ENCODE assay signal across 26 cellular contexts in genomic region chr12:120790114-120790513, GRCh38.
DNase-seq lines count a peak whose midpoint lies in the region; ATAC-seq, FAIRE-seq and TF ChIP-seq lines count a peak whose summit lies in the region.
"Had no signal": no experiment of that assay in that cellular context is flagged by ENCODE, and none has a peak within 500 bp of the region (broad histone marks: within the 10 kb centered on the region; RNA-seq: fewer than 3 reads in every experiment).

No MANE protein-coding gene starts in this region.

- no peaks in the 10 kb centered on the region for H3K9me3 ChIP-seq in endothelial cell of umbilical vein (replicated peaks; ENCODE audit: control insufficient read depth, insufficient read depth, low read length)
- H3K9me3 ChIP-seq in ascending aorta = no peaks in the 10 kb centered on the region
- H3K9me3 ChIP-seq: Caco-2 had no signal

- no peaks in the 10 kb centered on the region for H3K27me3 Mint-ChIP-seq in activated naive CD8-positive, alpha-beta T cell
- no peaks in the 10 kb centered on the region for H3K27me3 Mint-ChIP-seq in activated naive CD8-positive, alpha-beta T cell treated with anti-CD3 and anti-CD28 coated beads, Interleukin-2, amount 50 U/mL, for 24 hours
- H3K27me3 Mint-ChIP-seq in effector memory CD8-positive, alpha-beta T cell = no peaks in the 10 kb centered on the region
- H3K27me3 Mint-ChIP-seq: B cell; CD4-positive, CD25-positive, alpha-beta regulatory T cell had no signal

- H3K9me3 Mint-ChIP-seq in activated naive CD8-positive, alpha-beta T cell (ENCODE audit: low read depth) = no peaks in the 10 kb centered on the region
- H3K9me3 Mint-ChIP-seq in activated naive CD8-positive, alpha-beta T cell treated with anti-CD3 and anti-CD28 coated beads, Interleukin-2, amount 50 U/mL, for 24 hours = peaks cover 6% of the 10 kb centered on the region
- peaks cover 0 to 1% of the 10 kb centered on the region in 2 donors for H3K9me3 Mint-ChIP-seq in effector memory CD8-positive, alpha-beta T cell

- POLR2A ChIA-PET in endothelial cell of umbilical vein (lab: Charles Lee) = no interaction called here

- H3K4me1 ChIP-seq in endothelial cell of umbilical vein (ENCODE audit: control insufficient read depth, extremely low read depth, insufficient read depth, low read length) (peaks cover 7% of the 10 kb centered on the region), ascending aorta (no peaks in the 10 kb centered on the region)

- no peak for TF ChIP-seq POLR2A in endothelial cell of umbilical vein (IDR thresholded peaks at IDR 0.05; ENCODE audit: low read depth, low read length)

- H3K79me2 ChIP-seq in endothelial cell of umbilical vein (ENCODE audit: control insufficient read depth, insufficient read depth, low read length) = no peaks in the 10 kb centered on the region

- H3K36me3 Mint-ChIP-seq in activated naive CD8-positive, alpha-beta T cell = peaks cover 5% of the 10 kb centered on the region
- H3K36me3 Mint-ChIP-seq in activated naive CD8-positive, alpha-beta T cell treated with anti-CD3 and anti-CD28 coated beads, Interleukin-2, amount 50 U/mL, for 24 hours (ENCODE audit: low read depth) = peaks cover 12% of the 10 kb centered on the region
- peaks cover 12% of the 10 kb centered on the region for H3K36me3 Mint-ChIP-seq in effector memory CD8-positive, alpha-beta T cell (ENCODE audit: insufficient read depth)

- no peak overlapping the region for H3K4me2 ChIP-seq in endothelial cell of umbilical vein (ENCODE audit: insufficient read depth, low read length)
- H3K4me2 ChIP-seq: BLaER1 had no signal

- H3K27ac Mint-ChIP-seq in activated naive CD8-positive, alpha-beta T cell = peak overlapping the region; percentile 16
- H3K27ac Mint-ChIP-seq in activated naive CD8-positive, alpha-beta T cell treated with anti-CD3 and anti-CD28 coated beads, Interleukin-2, amount 50 U/mL, for 24 hours = no peak overlapping the region
- no peak overlapping the region for H3K27ac Mint-ChIP-seq in effector memory CD8-positive, alpha-beta T cell
- H3K27ac Mint-ChIP-seq: B cell; CD4-positive, CD25-positive, alpha-beta regulatory T cell; CD8-positive, alpha-beta T cell had no signal

- intact Hi-C loops in endothelial cell of umbilical vein (cut with micrococcal nuclease) = no loop called here
- intact Hi-C loops in ascending aorta (cut with DNase I) = no loop called here

- no peak for FAIRE-seq in endothelial cell of umbilical vein (lab: Jason Lieb, UNC)
- FAIRE-seq: A204.1, D721Med, GM12878, GM19239, H1 had no signal

- peaks cover 9% of the 10 kb centered on the region for H3K4me1 Mint-ChIP-seq in activated naive CD8-positive, alpha-beta T cell (ENCODE audit: low read depth)
- H3K4me1 Mint-ChIP-seq in activated naive CD8-positive, alpha-beta T cell treated with anti-CD3 and anti-CD28 coated beads, Interleukin-2, amount 50 U/mL, for 24 hours = peaks cover 16% of the 10 kb centered on the region
- H3K4me1 Mint-ChIP-seq in effector memory CD8-positive, alpha-beta T cell (ENCODE audit: low read depth in 2 of 2) = peaks cover 4 to 31% of the 10 kb centered on the region in 2 donors

- no peaks in the 10 kb centered on the region for H3K27me3 ChIP-seq in endothelial cell of umbilical vein (ENCODE audit: control insufficient read depth in 2 of 2, insufficient read depth in 2 of 2, low read length in 2 of 2)
- no peaks in the 10 kb centered on the region for H3K27me3 ChIP-seq in ascending aorta
- H3K27me3 ChIP-seq: BLaER1 had no signal

- H4K20me1 ChIP-seq in endothelial cell of umbilical vein (replicated peaks; ENCODE audit: control insufficient read depth, extremely low read depth, insufficient read depth, low read length) = peaks cover 2% of the 10 kb centered on the region

- no peak overlapping the region for H3K4me3 ChIP-seq in endothelial cell of umbilical vein (replicated peaks in 1 of 3; ENCODE audit: insufficient read depth in 1 of 3, low read depth in 1 of 3, low read length in 3 of 3)
- no peak overlapping the region for H3K4me3 ChIP-seq in ascending aorta
- H3K4me3 ChIP-seq: BLaER1, GM12878, GM23248 had no signal

- ATAC-seq in activated naive CD8-positive, alpha-beta T cell treated with anti-CD3 and anti-CD28 coated beads, Interleukin-2, amount 50 U/mL, for 24 hours = no peak
- ATAC-seq in effector memory CD8-positive, alpha-beta T cell (replicated peaks) = no peak
- ATAC-seq: CD8-positive, alpha-beta T cell; GM12878; HCT116 had no signal

- H2AFZ ChIP-seq in endothelial cell of umbilical vein (ENCODE audit: low read depth, low read length) = no peak overlapping the region
- H2AFZ ChIP-seq: GM23248 had no signal

- DNase-seq in activated naive CD8-positive, alpha-beta T cell treated with anti-CD3 and anti-CD28 coated beads, Interleukin-2, amount 50 U/mL, for 24 hours = no peak
- DNase-seq in endothelial cell of umbilical vein (ENCODE audit: low read depth, low spot score) (no peak), medulla oblongata (ENCODE audit: extremely low spot score) (peak; percentile 35), ascending aorta (ENCODE audit: low spot score in 2 of 2) (no peak)
- DNase-seq in effector memory CD8-positive, alpha-beta T cell = no peak
- DNase-seq in activated CD4-positive, alpha-beta T cell treated with anti-CD3 and anti-CD28 coated beads, Interleukin-2, amount 50 U/mL, for 1 hour = no peak
- DNase-seq: Caco-2; CD4-positive, CD25-positive, alpha-beta regulatory T cell; CD8-positive, alpha-beta T cell; DMS 273 treated with DMSO at 0.1 percent for 48 hours; DMS79; EL; GDM1; GM23248; H7 had no signal

- no peaks in the 10 kb centered on the region for H3K9me1 ChIP-seq in endothelial cell of umbilical vein (replicated peaks; ENCODE audit: control insufficient read depth, extremely low read depth, insufficient read depth, low read length)

- H3K4me3 Mint-ChIP-seq in activated naive CD8-positive, alpha-beta T cell = no peak overlapping the region
- no peak overlapping the region for H3K4me3 Mint-ChIP-seq in activated naive CD8-positive, alpha-beta T cell treated with anti-CD3 and anti-CD28 coated beads, Interleukin-2, amount 50 U/mL, for 24 hours
- no peak overlapping the region for H3K4me3 Mint-ChIP-seq in effector memory CD8-positive, alpha-beta T cell
- H3K4me3 Mint-ChIP-seq: B cell; CD4-positive, CD25-positive, alpha-beta regulatory T cell; CD8-positive, alpha-beta T cell had no signal

- H3K27ac ChIP-seq in endothelial cell of umbilical vein (ENCODE audit: insufficient read depth, low read depth, low read length) (no peak overlapping the region), ascending aorta (no peak overlapping the region)
- H3K27ac ChIP-seq: 22Rv1, BLaER1, C4-2B, GM23248 had no signal

- no peak for TF ChIP-seq CTCF in endothelial cell of umbilical vein (IDR thresholded peaks at IDR 0.05; ENCODE audit: extremely low read depth in 1 of 2, insufficient read depth in 1 of 2, low read depth in 1 of 2, low read length in 2 of 2)
- TF ChIP-seq CTCF in ascending aorta (IDR thresholded peaks at IDR 0.05) = no peak

- no peaks in the 10 kb centered on the region for H3K36me3 ChIP-seq in endothelial cell of umbilical vein (ENCODE audit: control insufficient read depth in 2 of 2, extremely low read depth in 1 of 2, insufficient read depth in 2 of 2, low read length in 2 of 2)
- H3K36me3 ChIP-seq in ascending aorta = no peaks in the 10 kb centered on the region

- CTCF ChIA-PET in endothelial cell of umbilical vein (lab: Charles Lee) = no interaction called here

- H3K9ac ChIP-seq in endothelial cell of umbilical vein (replicated peaks; ENCODE audit: extremely low read depth, insufficient read depth, low read length) = no peak overlapping the region
- H3K9ac ChIP-seq: BLaER1, GM23248 had no signal

- TSS peak; percentile 5 for BruUV-seq in endothelial cell of umbilical vein (replicated peaks; lab: Mats Ljungman, UMichigan)

- dilution Hi-C loops in endothelial cell of umbilical vein (cut with MboI; ENCODE audit: extremely low pct_ligation_motif_present, low sequenced_read_pairs) = no loop called here

TF ChIP-seq in endothelial cell of umbilical vein, 7 proteins besides CTCF, POLR2A, EP300 and RAD21:
- TF ChIP-seq JUN (IDR thresholded peaks at IDR 0.05; ENCODE audit: borderline replicate concordance, insufficient read depth, insufficient read length, low read depth) (no peak), POLR2AphosphoS5 (IDR thresholded peaks at IDR 0.05; ENCODE audit: insufficient read depth, low read depth, low read length) (no peak), GATA2 (IDR thresholded peaks at IDR 0.05; ENCODE audit: insufficient read depth, insufficient read length, low read depth, low read length) (no peak), EZH2 (IDR thresholded peaks at IDR 0.05; ENCODE audit: borderline replicate concordance, low read depth, low read length, severe bottlenecking) (no peak), FOS (IDR thresholded peaks at IDR 0.05; ENCODE audit: borderline replicate concordance, insufficient read depth, low read length) (no peak), MYC (IDR thresholded peaks at IDR 0.05; ENCODE audit: low read depth, low read length) (no peak), MAX (IDR thresholded peaks at IDR 0.05; ENCODE audit: insufficient read depth, insufficient read length) (no peak)
